Comparison of ENCODE assay signal across 1 cellular context in the genomic region with DNA sequence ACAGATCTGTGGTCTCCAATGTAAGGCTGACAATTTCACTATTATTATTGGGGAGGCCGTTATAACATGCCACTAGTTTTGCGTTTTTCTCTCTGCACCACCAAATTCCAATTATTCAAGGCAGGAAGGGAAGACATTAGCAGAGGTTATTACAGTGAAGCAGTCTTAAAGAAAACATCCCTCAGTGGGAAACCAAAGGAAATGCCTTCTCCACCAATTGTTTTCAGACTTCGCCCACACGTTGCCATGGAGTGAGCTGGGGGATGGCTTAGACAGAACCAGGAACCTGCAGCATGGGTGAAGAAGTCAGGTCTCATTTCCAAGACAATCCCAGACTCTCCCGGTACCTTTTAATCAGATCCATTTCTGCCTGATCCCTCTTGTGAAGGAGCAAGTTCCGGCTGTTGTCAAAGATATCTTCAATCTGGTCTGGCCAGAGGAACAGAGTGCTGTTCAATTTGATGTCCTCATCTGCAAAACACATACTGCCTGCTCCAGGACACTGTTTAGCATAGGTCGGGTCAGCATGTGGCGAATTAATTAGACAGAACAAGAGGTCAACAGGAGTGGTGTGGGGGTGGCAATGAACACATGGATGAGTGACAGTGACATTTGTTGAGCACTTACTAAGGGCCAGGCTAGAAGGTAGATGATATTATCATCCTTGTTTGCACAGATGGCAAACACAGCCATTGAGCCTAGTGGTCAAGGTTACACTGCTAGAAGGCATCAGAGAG.
TF ChIP-seq lines count a peak whose summit lies in the region.

No MANE protein-coding gene starts in this region.

TF ChIP-seq in endothelial cell of umbilical vein, 7 proteins besides CTCF, POLR2A, EP300 and RAD21 (continued from another document):
- no peak for TF ChIP-seq GATA2 (IDR thresholded peaks at IDR 0.05; ENCODE audit: insufficient read depth, insufficient read length, low read depth, low read length)
- TF ChIP-seq EZH2 (IDR thresholded peaks at IDR 0.05; ENCODE audit: borderline replicate concordance, low read depth, low read length, severe bottlenecking) = no peak
